In the genomic region with DNA sequence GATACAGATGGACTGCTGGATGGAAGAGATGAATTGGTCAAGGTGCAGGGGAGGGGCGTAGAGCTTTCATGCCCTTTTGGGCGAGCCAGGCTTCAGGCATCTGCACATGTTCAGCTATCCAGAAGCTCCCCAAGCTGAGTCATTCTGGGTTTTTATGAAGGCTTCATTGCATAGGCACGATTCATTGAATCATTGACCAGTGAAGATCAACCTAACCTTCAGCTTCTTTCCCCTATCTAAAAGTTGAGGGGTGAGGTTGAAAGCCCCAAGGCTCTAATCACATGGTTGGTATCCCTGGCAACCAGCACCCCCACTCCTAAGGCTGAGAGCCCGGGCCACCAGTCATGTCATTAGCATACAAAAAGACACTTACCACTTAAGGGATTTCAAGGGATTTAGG, we compare ENCODE assay signal across 15 cellular contexts. TPM values are rescaled to one million over a fixed set of nuclear protein-coding genes. Genes with fewer than 3 reads are reported as not detected.
DNase-seq lines count a peak whose midpoint lies in the region; ATAC-seq, FAIRE-seq and TF ChIP-seq lines count a peak whose summit lies in the region.
"Had no signal": no experiment of that assay in that cellular context is flagged by ENCODE, and none has a peak within 500 bp of the region (broad histone marks: within the 10 kb centered on the region; RNA-seq: fewer than 3 reads in every experiment).

No MANE protein-coding gene starts in this region.

- CTCF ChIA-PET in activated CD8-positive, alpha-beta memory T cell treated with anti-CD3 and anti-CD28 coated beads, Interleukin-2, amount 10 ng/mL, durations not matched to agents 7 days and 5 days (lab: Charles Lee): interaction anchor here (1.1 kb wide), 1 partner anchor 89 kb away, joined by 4 read pairs; no protein-coding TSS in a partner anchor

- intact Hi-C loops in kidney (cut with DNase I): no loop called here

- TF ChIP-seq CTCF in HFFc6 (IDR thresholded peaks at IDR 0.05) (no peak), astrocyte (IDR thresholded peaks at IDR 0.05; ENCODE audit: insufficient read depth, low read depth, low read length) (no peak), kidney (IDR thresholded peaks at IDR 0.05; ENCODE audit: borderline replicate concordance, extremely low read depth, insufficient read depth) (no peak)

- H3K9me3 ChIP-seq in astrocyte (ENCODE audit: insufficient read depth, low read depth, low read length) (no peaks in the 10 kb centered on the region), kidney (ENCODE audit: control insufficient read depth in 1 of 2, low read length in 2 of 2) (no peaks in the 10 kb centered on the region)
- H3K9me3 ChIP-seq: pancreas had no signal

- ATAC-seq in activated CD8-positive, alpha-beta memory T cell treated with anti-CD3 and anti-CD28 coated beads, Interleukin-2, amount 10 ng/mL, durations not matched to agents 7 days and 5 days: no peak

- no peak overlapping the region for H3K4me2 ChIP-seq in astrocyte (ENCODE audit: low read length)

- H3K27ac ChIP-seq in astrocyte (ENCODE audit: low read depth, low read length) (no peak overlapping the region), kidney (ENCODE audit: low read depth in 2 of 2, low read length in 2 of 2) (peak overlapping the region; percentile 25 to 49)
- H3K27ac ChIP-seq: cardiac muscle cell, pancreas, SK-N-MC had no signal

- H3K36me3 Mint-ChIP-seq in HFFc6 (ENCODE audit: low read depth) (no peaks in the 10 kb centered on the region), astrocyte (ENCODE audit: low read depth, unreplicated experiment) (no peaks in the 10 kb centered on the region)
- H3K36me3 Mint-ChIP-seq in activated CD8-positive, alpha-beta memory T cell treated with anti-CD3 and anti-CD28 coated beads, Interleukin-2, amount 10 ng/mL, durations not matched to agents 7 days and 5 days: no peaks in the 10 kb centered on the region

- H3K9ac ChIP-seq in astrocyte (ENCODE audit: low read length): no peak overlapping the region
- peak overlapping the region in 1 of 2 donors; percentile 4 for H3K9ac ChIP-seq in kidney (ENCODE audit: low read length in 2 of 2)

- no peaks in the 10 kb centered on the region for H3K9me3 Mint-ChIP-seq in HFFc6
- peaks cover 7% of the 10 kb centered on the region for H3K9me3 Mint-ChIP-seq in astrocyte (ENCODE audit: unreplicated experiment)
- no peaks in the 10 kb centered on the region for H3K9me3 Mint-ChIP-seq in activated CD8-positive, alpha-beta memory T cell treated with anti-CD3 and anti-CD28 coated beads, Interleukin-2, amount 10 ng/mL, durations not matched to agents 7 days and 5 days (ENCODE audit: low read depth)
- H3K9me3 Mint-ChIP-seq: activated T-helper 1 cell treated with anti-CD3 and anti-CD28 coated beads, Interleukin-12 subunit alpha, Interleukin-12 subunit beta, Interleukin-2, Interleukin-4 antibody, amounts not matched to agents 30 ng/mL and 10 ng/mL and 1 ng/mL, durations not matched to agents 14 hours and 24 hours and 36 hours had no signal

- H3K4me1 Mint-ChIP-seq in HFFc6 (ENCODE audit: low read depth) (peaks cover 11% of the 10 kb centered on the region), astrocyte (ENCODE audit: low read depth, unreplicated experiment) (peaks cover 17% of the 10 kb centered on the region)
- no peaks in the 10 kb centered on the region for H3K4me1 Mint-ChIP-seq in activated CD8-positive, alpha-beta memory T cell treated with anti-CD3 and anti-CD28 coated beads, Interleukin-2, amount 10 ng/mL, durations not matched to agents 7 days and 5 days

- DNase-seq in ACHN: peak; percentile 79
- DNase-seq in HFFc6: peak; percentile 46
- DNase-seq in astrocyte (ENCODE audit: low read depth): peak; percentile 18
- DNase-seq in kidney: no peak
- DNase-seq in T-helper 9 cell: no peak
- no peak for DNase-seq in activated CD8-positive, alpha-beta memory T cell treated with anti-CD3 and anti-CD28 coated beads, Interleukin-2, amount 10 ng/mL, durations not matched to agents 7 days and 5 days
- no peak for DNase-seq in HuH-7 (ENCODE audit: low spot score)
- no peak for DNase-seq in amygdala (lab: John Stamatoyannopoulos, UW)
- DNase-seq: activated CD4-positive, CD25-positive, alpha-beta regulatory T cell treated with anti-CD3 and anti-CD28 coated beads, Interleukin-2, amount 50 U/mL, for 72 hours; MM.1S; pancreas; stimulated activated CD4-positive, alpha-beta T cell treated with anti-CD3 and anti-CD28 coated beads, Interleukin-4, amount 100 ng/mL, for 1 hour had no signal

- H3K27ac Mint-ChIP-seq in HFFc6: no peak overlapping the region
- H3K27ac Mint-ChIP-seq in astrocyte (ENCODE audit: unreplicated experiment): no peak overlapping the region
- H3K27ac Mint-ChIP-seq in activated CD8-positive, alpha-beta memory T cell treated with anti-CD3 and anti-CD28 coated beads, Interleukin-2, amount 10 ng/mL, durations not matched to agents 7 days and 5 days: no peak overlapping the region
- H3K27ac Mint-ChIP-seq: activated T-helper 1 cell treated with anti-CD3 and anti-CD28 coated beads, Interleukin-12 subunit alpha, Interleukin-12 subunit beta, Interleukin-2, Interleukin-4 antibody, amounts not matched to agents 30 ng/mL and 10 ng/mL and 1 ng/mL, durations not matched to agents 14 hours and 24 hours and 36 hours had no signal

- H3K27me3 ChIP-seq in astrocyte (ENCODE audit: insufficient read depth, low read length): no peaks in the 10 kb centered on the region
- H3K27me3 ChIP-seq: cardiac muscle cell, pancreas had no signal

- H3K27me3 Mint-ChIP-seq in HFFc6 (ENCODE audit: insufficient read depth) (peaks cover 16% of the 10 kb centered on the region), astrocyte (ENCODE audit: low read depth, unreplicated experiment) (no peaks in the 10 kb centered on the region)
- peaks cover 3% of the 10 kb centered on the region for H3K27me3 Mint-ChIP-seq in activated CD8-positive, alpha-beta memory T cell treated with anti-CD3 and anti-CD28 coated beads, Interleukin-2, amount 10 ng/mL, durations not matched to agents 7 days and 5 days

- H3K79me2 ChIP-seq in astrocyte (ENCODE audit: insufficient read depth, low read length): no peaks in the 10 kb centered on the region

- no peak overlapping the region for H2AFZ ChIP-seq in astrocyte (ENCODE audit: low read depth, low read length)

- in situ Hi-C loops in ACHN (cut with HindIII; ENCODE audit: low pct_ligation_motif_present, low pct_unique_long_range_greater_than_20kb, low sequenced_read_pairs): no loop called here

- FAIRE-seq in astrocyte (lab: Jason Lieb, UNC) (no peak), kidney (lab: Jason Lieb, UNC) (no peak)
- FAIRE-seq: pancreas had no signal

- H3K4me3 Mint-ChIP-seq in HFFc6 (no peak overlapping the region), astrocyte (ENCODE audit: unreplicated experiment) (no peak overlapping the region)
- no peak overlapping the region for H3K4me3 Mint-ChIP-seq in activated CD8-positive, alpha-beta memory T cell treated with anti-CD3 and anti-CD28 coated beads, Interleukin-2, amount 10 ng/mL, durations not matched to agents 7 days and 5 days
- H3K4me3 Mint-ChIP-seq: activated T-helper 1 cell treated with anti-CD3 and anti-CD28 coated beads, Interleukin-12 subunit alpha, Interleukin-12 subunit beta, Interleukin-2, Interleukin-4 antibody, amounts not matched to agents 30 ng/mL and 10 ng/mL and 1 ng/mL, durations not matched to agents 14 hours and 24 hours and 36 hours had no signal

- H3K4me3 ChIP-seq in astrocyte (ENCODE audit: insufficient read depth, low read depth, low read length): no peak overlapping the region
- H3K4me3 ChIP-seq in kidney (ENCODE audit: low read length in 2 of 2): peak overlapping the region in 1 of 2 donors; percentile 26
- H3K4me3 ChIP-seq: cardiac muscle cell, pancreas, SK-N-MC had no signal

- no peaks in the 10 kb centered on the region for H3K4me1 ChIP-seq in astrocyte (ENCODE audit: insufficient read depth, low read length)
- peaks cover 8 to 16% of the 10 kb centered on the region in 2 donors for H3K4me1 ChIP-seq in kidney (ENCODE audit: control insufficient read depth in 1 of 2, insufficient read depth in 1 of 2, low read depth in 1 of 2, low read length in 2 of 2)

- no peaks in the 10 kb centered on the region for H3K36me3 ChIP-seq in astrocyte (ENCODE audit: insufficient read depth, low read length)
- H3K36me3 ChIP-seq in kidney (ENCODE audit: control insufficient read depth in 1 of 2, insufficient read depth in 2 of 2, low read length in 2 of 2): no peaks in the 10 kb centered on the region
- H3K36me3 ChIP-seq: cardiac muscle cell, pancreas had no signal

- H4K20me1 ChIP-seq in astrocyte (ENCODE audit: insufficient read depth, low read length): no peaks in the 10 kb centered on the region

RNA-seq across cellular contexts. Expression of a gene that starts 36.3 kb away (rescaled TPM):
- total RNA-seq in HFFc6 (2021; fragmentation: NEBNext Ultra II Directional; extraction: Animal tissue kit (Norgen Biotek cat#: 25700)): 1,000 to 10,000 TPM in 4 of 6 experiments, 100 to 1,000 TPM in 2; 743 to 1,241 (median 1,080) TPM
- total RNA-seq in astrocyte (1,089 and 1,231 TPM in 2 replicates), kidney (1,054 TPM)
- 2,862 TPM for polyA plus RNA-seq in kidney (ENCODE audit: insufficient read depth, low read depth, low replicate concordance)
- 1,000 to 10,000 TPM; 1,378 to 1,419 TPM for total RNA-seq in activated CD8-positive, alpha-beta memory T cell treated with anti-CD3 and anti-CD28 coated beads, Interleukin-2, amount 10 ng/mL, durations not matched to agents 7 days and 5 days

RNA-seq across cellular contexts. Expression of a gene that starts 48.9 kb away (rescaled TPM):
- total RNA-seq in HFFc6 (2021; fragmentation: NEBNext Ultra II Directional; extraction: Animal tissue kit (Norgen Biotek cat#: 25700)): 10 to 100 TPM; 15.2 to 26.5 (median 25.5) TPM
- 9.9 and 10.0 TPM in 2 replicates for total RNA-seq in astrocyte
- total RNA-seq in kidney: 6.6 TPM
- 7.7 TPM for polyA plus RNA-seq in kidney (ENCODE audit: insufficient read depth, low read depth, low replicate concordance)
- 10 to 100 TPM; 64.4 to 71.3 TPM for total RNA-seq in activated CD8-positive, alpha-beta memory T cell treated with anti-CD3 and anti-CD28 coated beads, Interleukin-2, amount 10 ng/mL, durations not matched to agents 7 days and 5 days

Comparison
In these comparisons a context has a peak if more than half of its experiments do, and no peak if none do; other contexts are left out.
1. DNase-seq: peak in ACHN (single experiment), HFFc6 (single experiment) and astrocyte (single experiment); none in kidney (single experiment), T-helper 9 cell (single experiment), activated CD8-positive, alpha-beta memory T cell treated with anti-CD3 and anti-CD28 coated beads, Interleukin-2, amount 10 ng/mL, durations not matched to agents 7 days and 5 days (single experiment), HuH-7 (single experiment) and amygdala (0 of 56).